In genomic region chr12:64193045-64193444, GRCh38 we compare ENCODE assay signal across 14 cellular contexts. TPM values are rescaled to one million over a fixed set of nuclear protein-coding genes. Genes with fewer than 3 reads are reported as not detected.
DNase-seq lines count a peak whose midpoint lies in the region; ATAC-seq and TF ChIP-seq lines count a peak whose summit lies in the region.
"Had no signal": no experiment of that assay in that cellular context is flagged by ENCODE, and none has a peak within 500 bp of the region (broad histone marks: within the 10 kb centered on the region; RNA-seq: fewer than 3 reads in every experiment).

No MANE protein-coding gene starts in this region.

- TF ChIP-seq CTCF in GM06990 (IDR thresholded peaks at IDR 0.05; ENCODE audit: insufficient read depth, low read length, poor library complexity, severe bottlenecking): no peak
- no peak for TF ChIP-seq CTCF in CD8-positive, alpha-beta T cell (IDR thresholded peaks at IDR 0.05)
- TF ChIP-seq CTCF in stomach (IDR thresholded peaks at IDR 0.05): no peak
- no peak for TF ChIP-seq CTCF in uterus (IDR thresholded peaks at IDR 0.05)

- peak; percentile 25 for DNase-seq in GM06990 (ENCODE audit: extremely low read depth, insufficient read length)
- DNase-seq in NOMO-1 treated with DMSO at 0.1 percent for 48 hours (lab: John Stamatoyannopoulos, UW; ENCODE audit: unreplicated experiment): no peak
- no peak for DNase-seq in CD8-positive, alpha-beta T cell
- DNase-seq in stomach: no peak
- DNase-seq in uterus: no peak
- DNase-seq: esophagus squamous epithelium; NCI-H146; stimulated activated CD4-positive, alpha-beta T cell treated with anti-CD3 and anti-CD28 coated beads, Interleukin-1b, Interleukin-23, amount 100 ng/mL, for 48 hours; T-helper 9 cell had no signal

- H3K4me1 ChIP-seq in CD8-positive, alpha-beta T cell (ENCODE audit: insufficient read depth, low read length): no peaks in the 10 kb centered on the region
- H3K4me1 ChIP-seq in stomach: no peaks in the 10 kb centered on the region
- no peaks in the 10 kb centered on the region for H3K4me1 ChIP-seq in uterus
- H3K4me1 ChIP-seq: breast epithelium had no signal

- H3K4me3 ChIP-seq in GM06990 (replicated peaks; ENCODE audit: low read depth, low read length): no peak overlapping the region
- H3K4me3 ChIP-seq in CD8-positive, alpha-beta T cell (ENCODE audit: low read depth, low read length): no peak overlapping the region
- no peak overlapping the region for H3K4me3 ChIP-seq in stomach
- H3K4me3 ChIP-seq in uterus: no peak overlapping the region
- H3K4me3 ChIP-seq: breast epithelium, esophagus squamous epithelium had no signal

- TF ChIP-seq EP300 in stomach (IDR thresholded peaks at IDR 0.05): no peak

- H3K27me3 ChIP-seq in GM06990 (replicated peaks; ENCODE audit: control insufficient read depth, insufficient read depth, low read length): no peaks in the 10 kb centered on the region
- H3K27me3 ChIP-seq in CD8-positive, alpha-beta T cell (ENCODE audit: insufficient read depth, low read length): no peaks in the 10 kb centered on the region
- H3K27me3 ChIP-seq in stomach: no peaks in the 10 kb centered on the region
- H3K27me3 ChIP-seq in uterus: no peaks in the 10 kb centered on the region
- H3K27me3 ChIP-seq: breast epithelium, esophagus squamous epithelium had no signal

- H3K27me3 Mint-ChIP-seq in CD8-positive, alpha-beta T cell (ENCODE audit: low read depth): no peaks in the 10 kb centered on the region

- H3K27ac ChIP-seq in CD8-positive, alpha-beta T cell (ENCODE audit: low read depth, low read length): no peak overlapping the region
- no peak overlapping the region for H3K27ac ChIP-seq in stomach
- H3K27ac ChIP-seq in uterus: no peak overlapping the region
- H3K27ac ChIP-seq: breast epithelium, esophagus squamous epithelium, HL-60 had no signal

- ATAC-seq in GM18907 (IDR thresholded peaks at IDR 0.05; ENCODE audit: unreplicated experiment) (peak; percentile 97), GM21737 (IDR thresholded peaks at IDR 0.05; ENCODE audit: unreplicated experiment) (peak; percentile 94), HG03196 (IDR thresholded peaks at IDR 0.05; ENCODE audit: unreplicated experiment) (peak; percentile 92)
- no peak for ATAC-seq in CD8-positive, alpha-beta T cell

- no peaks in the 10 kb centered on the region for H3K9me3 ChIP-seq in CD8-positive, alpha-beta T cell (ENCODE audit: low read length)
- no peaks in the 10 kb centered on the region for H3K9me3 ChIP-seq in stomach
- H3K9me3 ChIP-seq in uterus: no peaks in the 10 kb centered on the region
- H3K9me3 ChIP-seq: breast epithelium, esophagus squamous epithelium had no signal

- H3K9me3 Mint-ChIP-seq in CD8-positive, alpha-beta T cell: no peaks in the 10 kb centered on the region

- no peak overlapping the region for H3K4me3 Mint-ChIP-seq in CD8-positive, alpha-beta T cell

- intact Hi-C loops in CD8-positive, alpha-beta T cell (cut with DNase I, micrococcal nuclease): no loop called here
- intact Hi-C loops in stomach (cut with DNase I; ENCODE audit: low total_unique reads): no loop called here
- intact Hi-C loops in uterus (cut with DNase I; ENCODE audit: low total_unique reads): no loop called here

- CTCF ChIA-PET in CD8-positive, alpha-beta T cell (lab: Charles Lee): no interaction called here

- 72 to 90% (median 88%) methylated on average over 3 of the region's 3 CpGs for WGBS in stomach, 5 donors

- TF ChIP-seq POLR2A in stomach (IDR thresholded peaks at IDR 0.05) (no peak), uterus (IDR thresholded peaks at IDR 0.05) (no peak)

- no peak overlapping the region for H3K27ac Mint-ChIP-seq in CD8-positive, alpha-beta T cell

- peaks cover 2% of the 10 kb centered on the region for H3K4me1 Mint-ChIP-seq in CD8-positive, alpha-beta T cell (ENCODE audit: low read depth)

- peaks cover 36% of the 10 kb centered on the region for H3K36me3 Mint-ChIP-seq in CD8-positive, alpha-beta T cell

- POLR2A ChIA-PET in CD8-positive, alpha-beta T cell (lab: Charles Lee): no interaction called here

- peaks cover 3% of the 10 kb centered on the region for H3K36me3 ChIP-seq in GM06990 (ENCODE audit: control insufficient read depth, insufficient read depth, low read length)
- H3K36me3 ChIP-seq in CD8-positive, alpha-beta T cell (ENCODE audit: insufficient read depth, low read length): peaks cover 4% of the 10 kb centered on the region
- H3K36me3 ChIP-seq in stomach: peaks cover 6 to 24% (median 15%) of the 10 kb centered on the region in 4 donors
- no peaks in the 10 kb centered on the region for H3K36me3 ChIP-seq in uterus
- H3K36me3 ChIP-seq: breast epithelium had no signal

RNA-seq across cellular contexts. Expression of gene KICS2, which starts 29.1 kb away (rescaled TPM):
- 10 to 100 TPM; 13.9 to 15.5 TPM for total RNA-seq in CD8-positive, alpha-beta T cell
- 10 to 100 TPM in 2 of 5 donors, 1 to 10 TPM in 3; 1.2 to 32.0 (median 8.8) TPM for total RNA-seq in stomach
- polyA plus RNA-seq in stomach: 1 to 10 TPM; 3.1 to 4.3 (median 3.7) TPM
- 1 to 10 TPM in 3 of 4 donors, under 1 TPM in 1; 0.51 to 9.0 (median 6.6) TPM for total RNA-seq in uterus
